23 cellular contexts compared by ENCODE assay signal in the genomic region with DNA sequence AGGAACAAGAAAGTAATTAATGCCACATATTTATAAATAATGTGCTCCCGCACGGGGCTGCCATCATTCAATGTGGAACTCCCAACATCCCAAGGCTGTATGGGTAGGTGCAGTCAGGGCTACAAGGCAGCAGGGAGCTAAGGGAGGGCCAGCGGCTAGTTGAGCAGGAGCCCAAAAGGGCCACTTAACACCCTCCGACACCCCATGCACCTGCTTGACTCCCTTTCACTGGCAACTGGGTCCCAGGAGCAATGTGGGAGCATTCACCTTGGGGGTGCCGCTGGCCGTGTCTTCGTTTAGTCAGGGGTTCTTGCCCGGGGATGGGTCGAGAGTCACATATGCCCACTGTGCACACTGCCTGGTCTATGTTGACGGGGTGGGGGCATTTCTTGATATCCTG. TPM values are rescaled to one million over a fixed set of nuclear protein-coding genes. Genes with fewer than 3 reads are reported as not detected.
"Had no signal": no experiment of that assay in that cellular context is flagged by ENCODE, and none has a peak within 500 bp of the region (broad histone marks: within the 10 kb centered on the region; RNA-seq: fewer than 3 reads in every experiment).

No MANE protein-coding gene starts in this region.

- H3K27me3 ChIP-seq: brain microvascular endothelial cell, cardiac muscle cell had no signal

- H3K4me3 ChIP-seq: cardiac muscle cell had no signal

- H3K4me1 Mint-ChIP-seq: activated B cell treated with CpG ODN at 0.5 μM for 24 hours; activated naive CD8-positive, alpha-beta T cell treated with anti-CD3 and anti-CD28 coated beads for 36 hours; activated T-helper 17 cell treated with anti-CD3 and anti-CD28 coated beads, Interleukin-2, amount 50 U/mL, for 72 hours had no signal

- H3K36me3 ChIP-seq: brain microvascular endothelial cell, cardiac muscle cell had no signal

- ATAC-seq: activated T-helper 17 cell treated with anti-CD3 and anti-CD28 coated beads, Interleukin-2, amount 50 U/mL, for 72 hours had no signal

- DNase-seq: activated B cell treated with CpG ODN at 0.5 μM for 24 hours; activated CD4-positive, alpha-beta T cell treated with anti-CD3 and anti-CD28 coated beads, Interleukin-2, amount 50 U/mL, for 4 hours; activated gamma-delta T cell; activated naive CD4-positive, alpha-beta T cell treated with anti-CD3 and anti-CD28 coated beads for 36 hours; activated naive CD8-positive, alpha-beta T cell treated with anti-CD3 and anti-CD28 coated beads for 36 hours; activated T-cell treated with anti-CD3 and anti-CD28 coated beads for 4 hours; activated T-cell treated with anti-CD3 and anti-CD28 coated beads, Interleukin-2, amount 50 U/mL, for 48 hours; brain microvascular endothelial cell; KBM-7; NCI-H1048; NCI-H146; NCI-H187 treated with DMSO at 0.1 percent for 48 hours; NCI-H2081 treated with DMSO at 0.1 percent for 48 hours; NCI-H446; NCI-H524; SHP77 treated with DMSO at 0.1 percent for 48 hours; T-helper 9 cell had no signal

- H3K4me3 Mint-ChIP-seq: activated B cell treated with CpG ODN at 0.5 μM for 24 hours; activated naive CD4-positive, alpha-beta T cell treated with anti-CD3 and anti-CD28 coated beads for 36 hours; activated naive CD8-positive, alpha-beta T cell treated with anti-CD3 and anti-CD28 coated beads for 36 hours; activated T-helper 17 cell treated with anti-CD3 and anti-CD28 coated beads, Interleukin-2, amount 50 U/mL, for 72 hours; T-helper 1 cell treated with Interleukin-12 subunit alpha and Interleukin-12 subunit beta and Interleukin-4 antibody, amounts not matched to agents 30 μg/mL and 1 μg/mL, for 36 hours had no signal

- H3K27me3 Mint-ChIP-seq: activated naive CD8-positive, alpha-beta T cell treated with anti-CD3 and anti-CD28 coated beads for 36 hours; activated T-helper 17 cell treated with anti-CD3 and anti-CD28 coated beads, Interleukin-2, amount 50 U/mL, for 72 hours had no signal

- H3K27ac Mint-ChIP-seq: activated B cell treated with CpG ODN at 0.5 μM for 24 hours; activated naive CD4-positive, alpha-beta T cell treated with anti-CD3 and anti-CD28 coated beads for 36 hours; activated naive CD8-positive, alpha-beta T cell treated with anti-CD3 and anti-CD28 coated beads for 36 hours; activated T-helper 17 cell treated with anti-CD3 and anti-CD28 coated beads, Interleukin-2, amount 50 U/mL, for 72 hours; T-helper 1 cell treated with Interleukin-12 subunit alpha and Interleukin-12 subunit beta and Interleukin-4 antibody, amounts not matched to agents 30 μg/mL and 1 μg/mL, for 36 hours had no signal

RNA-seq across cellular contexts. Expression of a gene that starts 45.5 kb away (rescaled TPM):
- total RNA-seq: activated naive CD8-positive, alpha-beta T cell treated with anti-CD3 and anti-CD28 coated beads for 36 hours; SK-MEL-5 had no signal

RNA-seq across cellular contexts. Expression of a gene that starts 57.2 kb away (rescaled TPM):
- total RNA-seq: activated B cell treated with CpG ODN at 0.5 μM for 24 hours; activated CD8-positive, alpha-beta memory T cell treated with anti-CD3 and anti-CD28 coated beads for 36 hours; activated naive CD4-positive, alpha-beta T cell treated with anti-CD3 and anti-CD28 coated beads for 36 hours; activated naive CD8-positive, alpha-beta T cell treated with anti-CD3 and anti-CD28 coated beads for 36 hours; activated T-helper 17 cell treated with anti-CD3 and anti-CD28 coated beads, Interleukin-2, amount 50 U/mL, for 72 hours; M059J; SK-MEL-5 had no signal
